In genomic region chr10:46524471-46525176, GRCh38 we compare ENCODE assay signal across 9 cellular contexts. TPM values are rescaled to one million over a fixed set of nuclear protein-coding genes. Genes with fewer than 3 reads are reported as not detected.
DNase-seq lines count a peak whose midpoint lies in the region; ATAC-seq and TF ChIP-seq lines count a peak whose summit lies in the region.
"Had no signal": no experiment of that assay in that cellular context is flagged by ENCODE, and none has a peak within 500 bp of the region (broad histone marks: within the 10 kb centered on the region; RNA-seq: fewer than 3 reads in every experiment).

No MANE protein-coding gene starts in this region.

- ATAC-seq in GM19397 (IDR thresholded peaks at IDR 0.05; ENCODE audit: unreplicated experiment), result no peak

- 88 to 91% methylated on average over 12 to 14 of the region's 14 CpGs for WGBS in mesodermal cell (ENCODE audit: insufficient coverage in 2 of 2), 2 experiments

- peaks cover 21% of the 10 kb centered on the region for H3K4me1 ChIP-seq in mesodermal cell (ENCODE audit: control insufficient read depth, insufficient read depth, low read length, poor library complexity, severe bottlenecking)

- POLR2A ChIA-PET in BJ (lab: Charles Lee), result no interaction called here

- H3K4me3 ChIP-seq in BJ (ENCODE audit: low read depth, low read length) (no peak overlapping the region), dorsolateral prefrontal cortex (no peak overlapping the region), mesodermal cell (ENCODE audit: extremely low read depth, insufficient read depth, low read length, poor library complexity, severe bottlenecking) (no peak overlapping the region)

- TF ChIP-seq CTCF in BJ (IDR thresholded peaks at IDR 0.05; ENCODE audit: insufficient read depth, low read depth, low read length) (no peak), dorsolateral prefrontal cortex (IDR thresholded peaks at IDR 0.05 in 54 of 56, conservative IDR thresholded peaks at IDR 0.05 in 2 of 56; ENCODE audit: low read depth in 1 of 56, partially characterized antibody in 56 of 56) (no peak)

- H3K9me3 ChIP-seq in mesodermal cell (ENCODE audit: control insufficient read depth, low read length), result no peaks in the 10 kb centered on the region

- CTCF ChIA-PET in BJ (lab: Yijun Ruan, JAX), result interaction anchor here (0.9 kb wide), 1 partner anchor 8 kb away, joined by 3 read pairs; no protein-coding TSS in a partner anchor

- H3K36me3 ChIP-seq in BJ (ENCODE audit: control insufficient read depth, insufficient read depth, low read length) (no peaks in the 10 kb centered on the region), mesodermal cell (ENCODE audit: control insufficient read depth, insufficient read depth, low read length) (no peaks in the 10 kb centered on the region)

- no peaks in the 10 kb centered on the region for H3K27me3 ChIP-seq in BJ (ENCODE audit: control insufficient read depth, insufficient read depth, low read length)
- H3K27me3 ChIP-seq in dorsolateral prefrontal cortex, result peaks cover 0 to 14% (median 0%) of the 10 kb centered on the region in 45 donors

- DNase-seq in BJ (ENCODE audit: low read depth) (peak; percentile 31), NCI-H226 (peak; percentile 98), dorsolateral prefrontal cortex (peak in 7 of 10 donors; percentile 18 to 47 (median 40)), SKM-1 (lab: John Stamatoyannopoulos, UW; ENCODE audit: unreplicated experiment) (no peak), Kasumi-1 (lab: John Stamatoyannopoulos, UW) (no peak)
- DNase-seq in NK-92 treated with Interleukin-12 subunit alpha and Interleukin-12 subunit beta, amount 100 ng/mL, for 24 hours (lab: John Stamatoyannopoulos, UW), result no peak
- DNase-seq: natural killer cell had no signal

- H3K27ac ChIP-seq in dorsolateral prefrontal cortex, result no peak overlapping the region
- H3K27ac ChIP-seq in mesodermal cell (ENCODE audit: low read depth, low read length, severe bottlenecking), result peak overlapping the region; percentile 17

- intact Hi-C loops in dorsolateral prefrontal cortex (cut with DNase I), result no loop called here

RNA-seq across cellular contexts. Expression of gene GPRIN2, which starts 31.8 kb away (rescaled TPM):
- 0.04 TPM in 1 of 2 replicates, not detected in the other for polyA plus RNA-seq in BJ (2011; rRNA removed)
- polyA minus RNA-seq in BJ (2011; rRNA and poly(A)+ RNA removed), result not detected in 2 replicates
- 1 to 10 TPM in 66 of 120 experiments, under 1 TPM in 47, not detected in 7; 0.36 to 2.4 (median 1.1) TPM for total RNA-seq in dorsolateral prefrontal cortex
- 2.2 TPM for polyA plus RNA-seq in mesodermal cell (2013, experiment 1 of 2)
- polyA plus RNA-seq in mesodermal cell (2013, experiment 2 of 2), result 1.9 TPM
- total RNA-seq: natural killer cell had no signal

RNA-seq across cellular contexts. Expression of gene SYT15, which starts 54.3 kb away (rescaled TPM):
- polyA plus RNA-seq in BJ (2011; rRNA removed), result 0.92 and 2.3 TPM in 2 replicates
- polyA minus RNA-seq in BJ (2011; rRNA and poly(A)+ RNA removed), result 1.1 and 1.7 TPM in 2 replicates
- total RNA-seq in dorsolateral prefrontal cortex, result 10 to 100 TPM in 6 of 120 experiments, 1 to 10 TPM in 113, under 1 TPM in 1; 0.59 to 12.7 (median 5.1) TPM
- 1.00 TPM for polyA plus RNA-seq in mesodermal cell (2013, experiment 1 of 2)
- 1.9 TPM for polyA plus RNA-seq in mesodermal cell (2013, experiment 2 of 2)

RNA-seq across cellular contexts. Expression of gene NPY4R, which starts 58.9 kb away (rescaled TPM):
- polyA plus RNA-seq in BJ (2011; rRNA removed), result 0.11 and 0.21 TPM in 2 replicates
- polyA minus RNA-seq in BJ (2011; rRNA and poly(A)+ RNA removed), result 0.51 TPM in 1 of 2 replicates, not detected in the other
- under 1 TPM in 20 of 120 experiments, not detected in 100; 0.19 to 0.78 (median 0.32) TPM for total RNA-seq in dorsolateral prefrontal cortex
- polyA plus RNA-seq in mesodermal cell (2013, experiment 1 of 2), result not detected
- not detected for polyA plus RNA-seq in mesodermal cell (2013, experiment 2 of 2)
- total RNA-seq: natural killer cell had no signal

Comparison
In these comparisons a context has a peak if more than half of its experiments do, and no peak if none do; other contexts are left out.
1. DNase-seq: peak in BJ (single experiment), NCI-H226 (single experiment) and dorsolateral prefrontal cortex (7 of 10); none in SKM-1 (single experiment), NK-92 treated with Interleukin-12 subunit alpha and Interleukin-12 subunit beta, amount 100 ng/mL, for 24 hours (single experiment) and Kasumi-1 (0 of 2).